ENCODE assay signal across 8 cellular contexts in genomic region chr3:184185461-184186183, GRCh38. TPM values are rescaled to one million over a fixed set of nuclear protein-coding genes. Genes with fewer than 3 reads are reported as not detected.
A peak's percentile ranks its signal among the peaks of the same experiment; 100 is the strongest.
DNase-seq lines count a peak whose midpoint lies in the region; ATAC-seq and TF ChIP-seq lines count a peak whose summit lies in the region.

No MANE protein-coding gene starts in this region.

- peak overlapping the region; percentile 98 to 100 (median 98) for H3K4me3 Mint-ChIP-seq in nephron

- peak; percentile 87 for ATAC-seq in RWPE2 (ENCODE audit: low read depth)
- peak; percentile 93 for ATAC-seq in stimulated activated naive CD8-positive, alpha-beta T cell treated with anti-CD3 and anti-CD28 coated beads, Interleukin-15, Interleukin-2, amounts not matched to agents 100 U/mL and 50 U/mL, for 24 hours

- H3K27ac Mint-ChIP-seq in nephron = peak overlapping the region; percentile 80 to 96 (median 93)

- H4K20me1 ChIP-seq in Loucy (ENCODE audit: insufficient read depth, low read length, poor library complexity, severe bottlenecking) = peaks cover 13% of the 10 kb centered on the region

- H3K4me3 ChIP-seq in H7 (ENCODE audit: insufficient read depth, low read depth, low read length) = peak overlapping the region; percentile 95
- peak overlapping the region; percentile 95 for H3K4me3 ChIP-seq in Loucy (ENCODE audit: low read length, poor library complexity, severe bottlenecking)
- H3K4me3 ChIP-seq in RWPE2 (ENCODE audit: severe bottlenecking) = peak overlapping the region; percentile 76
- H3K4me3 ChIP-seq in fibroblast of the aortic adventitia (ENCODE audit: low read depth, low read length) = peak overlapping the region; percentile 100

- no peaks in the 10 kb centered on the region for H3K9me3 ChIP-seq in Loucy (ENCODE audit: insufficient read depth, low read depth, low read length)
- H3K9me3 ChIP-seq in RWPE2 (ENCODE audit: severe bottlenecking) = no peaks in the 10 kb centered on the region

- H3K36me3 ChIP-seq in H7 (replicated peaks; ENCODE audit: control insufficient read depth, insufficient read depth, low read length) = peaks cover 50% of the 10 kb centered on the region
- H3K36me3 ChIP-seq in Loucy (ENCODE audit: insufficient read depth, low read length) = peaks cover 50% of the 10 kb centered on the region; the same call in 1 of the 2 replicates
- peaks cover 72% of the 10 kb centered on the region for H3K36me3 ChIP-seq in RWPE2 (ENCODE audit: low read depth)

- no peak for TF ChIP-seq CTCF in Loucy (conservative IDR thresholded peaks at IDR 0.05; ENCODE audit: low read length)
- TF ChIP-seq CTCF in RWPE2 (IDR thresholded peaks at IDR 0.05; ENCODE audit: poor library complexity, severe bottlenecking) = no peak
- no peak for TF ChIP-seq CTCF in fibroblast of the aortic adventitia (IDR thresholded peaks at IDR 0.05; ENCODE audit: insufficient read depth, low read length)
- no peak for TF ChIP-seq CTCF in nephron (IDR thresholded peaks at IDR 0.05; ENCODE audit: unreplicated experiment in 3 of 3)

- H3K4me2 ChIP-seq in Loucy (ENCODE audit: low read depth, low read length, poor library complexity, severe bottlenecking) = peak overlapping the region; percentile 80

- peak overlapping the region; percentile 83 for H3K9ac ChIP-seq in Loucy (ENCODE audit: low read depth, low read length, poor library complexity, severe bottlenecking)

- no peaks in the 10 kb centered on the region for H3K9me2 ChIP-seq in Loucy (replicated peaks; ENCODE audit: low read depth, low read length)

- DNase-seq in ELF-1 (ENCODE audit: low read depth, low spot score) (peak; percentile 99), H7 (peak; percentile 99), RWPE2 (ENCODE audit: low spot score) (peak; percentile 98), fibroblast of the aortic adventitia (ENCODE audit: low read depth) (peak; percentile 99)
- peak; percentile 100 for DNase-seq in activated effector memory CD4-positive, alpha-beta T cell treated with anti-CD3 and anti-CD28 coated beads, Interleukin-2, amount 50 U/mL, for 16 hours
- DNase-seq in stimulated activated naive CD8-positive, alpha-beta T cell treated with anti-CD3 and anti-CD28 coated beads, Interleukin-15, Interleukin-2, amounts not matched to agents 100 U/mL and 50 U/mL, for 24 hours = peak; percentile 100

- H3F3A ChIP-seq in Loucy (ENCODE audit: low read depth) = no peaks in the 10 kb centered on the region

- H3K27me3 ChIP-seq in H7 (ENCODE audit: control insufficient read depth, insufficient read depth, low read length) (no peaks in the 10 kb centered on the region), Loucy (ENCODE audit: insufficient read depth, low read length, poor library complexity, severe bottlenecking) (no peaks in the 10 kb centered on the region), RWPE2 (ENCODE audit: insufficient read depth, poor library complexity, severe bottlenecking) (no peaks in the 10 kb centered on the region)

- peaks cover 29% of the 10 kb centered on the region for H3K4me1 Mint-ChIP-seq in nephron

- no peaks in the 10 kb centered on the region for H3K27me3 Mint-ChIP-seq in nephron (ENCODE audit: low read depth)

- peak overlapping the region; percentile 61 for H3K27ac ChIP-seq in RWPE2 (ENCODE audit: poor library complexity, severe bottlenecking)

- H3K36me3 Mint-ChIP-seq in nephron (ENCODE audit: low read depth) = peaks cover 68% of the 10 kb centered on the region

- no peaks in the 10 kb centered on the region for H3K9me3 Mint-ChIP-seq in nephron

- H2AFZ ChIP-seq in Loucy (ENCODE audit: low read length) = peak overlapping the region; percentile 66

- H3K4me1 ChIP-seq in Loucy (ENCODE audit: insufficient read depth, low read length, poor library complexity, severe bottlenecking) = peaks cover 19% of the 10 kb centered on the region
- peaks cover 3% of the 10 kb centered on the region for H3K4me1 ChIP-seq in RWPE2 (ENCODE audit: insufficient read depth, poor library complexity, severe bottlenecking)

- peaks cover 45% of the 10 kb centered on the region for H3K79me2 ChIP-seq in Loucy (ENCODE audit: insufficient read depth, low read length)

RNA-seq across cellular contexts. Expression of gene ABCF3, which starts 0.4 kb away (rescaled TPM):
- total RNA-seq in H7 (2014; rRNA removed; shearing (Covaris generic)) = 31.1 and 38.8 TPM in 2 replicates
- total RNA-seq in fibroblast of the aortic adventitia (ENCODE audit: low replicate concordance) = 32.4 and 49.4 TPM in 2 replicates

RNA-seq across cellular contexts. Expression of gene AP2M1, which starts 11.0 kb away (rescaled TPM):
- total RNA-seq in H7 (2014; rRNA removed; shearing (Covaris generic)) = 567 and 667 TPM in 2 replicates
- 364 and 380 TPM in 2 replicates for total RNA-seq in fibroblast of the aortic adventitia (ENCODE audit: low replicate concordance)

RNA-seq across cellular contexts. Expression of gene DVL3, which starts 30.4 kb away (rescaled TPM):
- total RNA-seq in H7 (2014; rRNA removed; shearing (Covaris generic)) = 40.6 and 44.4 TPM in 2 replicates
- 28.2 and 66.8 TPM in 2 replicates for total RNA-seq in fibroblast of the aortic adventitia (ENCODE audit: low replicate concordance)

RNA-seq across cellular contexts. Expression of gene VWA5B2, which starts 43.8 kb away (rescaled TPM):
- 0.41 TPM in 1 of 2 replicates, not detected in the other for total RNA-seq in H7 (2014; rRNA removed; shearing (Covaris generic))
- total RNA-seq in fibroblast of the aortic adventitia (ENCODE audit: low replicate concordance) = 0.72 TPM in 1 of 2 replicates, not detected in the other

RNA-seq across cellular contexts. Expression of gene EIF2B5, which starts 50.5 kb away (rescaled TPM):
- 58.4 and 65.6 TPM in 2 replicates for total RNA-seq in H7 (2014; rRNA removed; shearing (Covaris generic))
- 18.4 and 28.1 TPM in 2 replicates for total RNA-seq in fibroblast of the aortic adventitia (ENCODE audit: low replicate concordance)

Comparison
In these comparisons a context has a peak if more than half of its experiments do, and no peak if none do; other contexts are left out.
1. Peak in every context shown above with its lines: DNase-seq, ATAC-seq, H3K4me3 ChIP-seq and H3K27ac ChIP-seq.